7 cellular contexts compared by ENCODE assay signal in the genomic region with DNA sequence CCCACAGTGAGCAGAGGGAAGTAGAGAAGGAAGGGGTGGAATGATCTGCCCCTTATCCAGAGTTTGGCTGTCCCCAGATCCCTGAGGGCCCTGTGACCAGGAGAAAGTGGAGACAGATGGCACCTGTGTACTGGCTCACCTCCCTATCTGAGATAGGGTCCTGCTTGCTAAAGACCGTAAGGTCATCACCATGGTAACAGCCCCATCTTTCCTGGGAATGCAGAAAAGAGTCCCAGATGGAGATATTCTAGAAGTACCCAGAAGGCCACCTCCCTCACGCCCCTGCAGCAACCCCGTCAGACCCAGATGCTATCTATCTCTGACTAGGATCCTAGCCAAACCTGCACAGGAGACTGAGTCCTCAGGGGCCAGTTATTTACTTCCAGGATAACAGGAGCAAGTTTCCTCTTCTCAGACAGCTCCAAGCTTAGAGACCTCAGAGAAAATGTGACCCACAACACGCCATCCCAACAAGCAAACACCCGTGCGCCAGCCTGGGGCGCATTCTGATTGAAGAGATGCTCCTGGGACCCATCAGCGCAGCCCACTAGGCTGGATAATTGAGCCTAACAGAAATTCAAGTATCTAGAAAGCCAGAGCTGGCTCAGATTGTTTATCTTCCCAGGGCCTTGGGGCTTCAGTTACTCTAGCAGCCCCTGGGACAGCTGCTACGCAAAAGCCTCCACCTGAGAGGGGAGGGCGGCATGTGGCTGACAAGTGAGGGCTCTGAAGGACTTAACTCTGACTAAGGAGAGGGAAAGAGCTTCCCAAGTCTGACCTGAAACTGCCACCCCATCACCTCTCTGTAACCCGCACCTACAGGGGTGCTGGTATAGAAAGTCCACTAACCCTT. TPM values are rescaled to one million over a fixed set of nuclear protein-coding genes. Genes with fewer than 3 reads are reported as not detected.
DNase-seq lines count a peak whose midpoint lies in the region; ATAC-seq and TF ChIP-seq lines count a peak whose summit lies in the region.
"Had no signal": no experiment of that assay in that cellular context is flagged by ENCODE, and none has a peak within 500 bp of the region (broad histone marks: within the 10 kb centered on the region; RNA-seq: fewer than 3 reads in every experiment).

No MANE protein-coding gene starts in this region.

- 0 out of 2 replicates have a peak overlapping the region, but pooled peaks have one; percentile 87 for H3K4me3 ChIP-seq in HUES64 (ENCODE audit: low read length)

- H3K4me3 Mint-ChIP-seq in neural crest cell: peak overlapping the region; percentile 94

- peaks cover 2% of the 10 kb centered on the region for H3K36me3 Mint-ChIP-seq in neural crest cell (ENCODE audit: low read depth)

- WGBS in HUES64: 92% methylated on average over 11 of the region's 11 CpGs

- peaks cover 26% of the 10 kb centered on the region for H3K4me1 ChIP-seq in HUES64 (ENCODE audit: insufficient read depth, low read length)

- no peak for TF ChIP-seq CTCF in neural crest cell (conservative IDR thresholded peaks at IDR 0.05)

- H3K27me3 Mint-ChIP-seq in neural crest cell (ENCODE audit: low read depth): no peaks in the 10 kb centered on the region

- H3K4me1 Mint-ChIP-seq in neural crest cell: peaks cover 36% of the 10 kb centered on the region

- H3K27ac Mint-ChIP-seq in neural crest cell (ENCODE audit: unreplicated experiment): peak overlapping the region; percentile 43

- H3K27ac ChIP-seq in HUES64 (ENCODE audit: low read depth, low read length): no peak overlapping the region

- H3K9ac ChIP-seq in HUES64 (ENCODE audit: low read depth, low read length): no peak overlapping the region

- no peak for ATAC-seq in GM18498 (IDR thresholded peaks at IDR 0.05; ENCODE audit: unreplicated experiment)

- no peaks in the 10 kb centered on the region for H3K9me3 Mint-ChIP-seq in neural crest cell

- DNase-seq in activated naive CD4-positive, alpha-beta T cell treated with anti-CD3 and anti-CD28 coated beads, Interleukin-2, amount 50 U/mL, for 16 hours: peak; percentile 33
- no peak for DNase-seq in neural crest cell (ENCODE audit: low read depth, low spot score)
- no peak for DNase-seq in NCI-H2029 (lab: John Stamatoyannopoulos, UW)
- no peak for DNase-seq in activated CD4-positive, CD25-positive, alpha-beta regulatory T cell treated with anti-CD3 and anti-CD28 coated beads, Interleukin-2, amount 50 U/mL, for 72 hours
- DNase-seq: NCI-H146 had no signal

- no peaks in the 10 kb centered on the region for H3K27me3 ChIP-seq in HUES64 (ENCODE audit: insufficient read depth, low read length)

- H3K9me3 ChIP-seq in HUES64 (ENCODE audit: insufficient read depth, low read depth, low read length): no peaks in the 10 kb centered on the region

- peaks cover 35% of the 10 kb centered on the region for H3K36me3 ChIP-seq in HUES64 (ENCODE audit: insufficient read depth, low read length)

RNA-seq across cellular contexts. Expression of gene ORMDL3, which starts 1.9 kb away (rescaled TPM):
- 33.6 TPM for polyA plus RNA-seq in HUES64 (2013, experiment 1 of 2)
- polyA plus RNA-seq in HUES64 (2013, experiment 2 of 2): 41.3 TPM
- total RNA-seq in neural crest cell: 42.2 and 47.8 TPM in 2 replicates

RNA-seq across cellular contexts. Expression of gene LRRC3C, which starts 2.0 kb away (rescaled TPM):
- polyA plus RNA-seq in HUES64 (2013, experiment 1 of 2): not detected
- polyA plus RNA-seq in HUES64 (2013, experiment 2 of 2): not detected
- not detected in 2 replicates for total RNA-seq in neural crest cell

RNA-seq across cellular contexts. Expression of gene GSDMB, which starts 7.1 kb away (rescaled TPM):
- polyA plus RNA-seq in HUES64 (2013, experiment 1 of 2): 3.9 TPM
- 4.7 TPM for polyA plus RNA-seq in HUES64 (2013, experiment 2 of 2)
- total RNA-seq in neural crest cell: 7.9 and 8.8 TPM in 2 replicates

RNA-seq across cellular contexts. Expression of gene GSDMA, which starts 37.3 kb away (rescaled TPM):
- not detected for polyA plus RNA-seq in HUES64 (2013, experiment 1 of 2)
- not detected for polyA plus RNA-seq in HUES64 (2013, experiment 2 of 2)
- not detected in 2 replicates for total RNA-seq in neural crest cell

RNA-seq across cellular contexts. Expression of gene PSMD3, which starts 55.1 kb away (rescaled TPM):
- polyA plus RNA-seq in HUES64 (2013, experiment 1 of 2): 165 TPM
- polyA plus RNA-seq in HUES64 (2013, experiment 2 of 2): 153 TPM
- total RNA-seq in neural crest cell: 157 and 158 TPM in 2 replicates
